Comparison of ENCODE assay signal across 19 cellular contexts in the genomic region with DNA sequence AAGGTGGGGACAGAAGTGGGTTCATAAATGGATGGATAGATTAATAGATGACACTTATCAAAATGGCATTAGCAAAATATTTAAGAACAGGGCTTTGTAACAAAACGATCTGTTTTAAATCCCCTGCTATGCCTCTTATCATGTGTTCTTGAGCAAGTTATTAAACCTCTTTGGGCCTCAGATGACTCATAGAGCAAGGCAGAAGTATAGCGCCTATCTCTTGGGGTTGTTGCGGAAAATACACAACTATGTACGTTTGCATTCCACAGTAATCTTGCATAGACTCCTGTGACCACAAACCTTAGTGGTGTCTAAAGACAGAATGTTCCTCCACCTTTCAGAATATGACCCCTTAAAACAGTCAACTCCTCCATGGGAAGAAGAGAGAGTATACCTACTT.
DNase-seq lines count a peak whose midpoint lies in the region; ATAC-seq and TF ChIP-seq lines count a peak whose summit lies in the region.
"Had no signal": no experiment of that assay in that cellular context is flagged by ENCODE, and none has a peak within 500 bp of the region (broad histone marks: within the 10 kb centered on the region; RNA-seq: fewer than 3 reads in every experiment).

No MANE protein-coding gene starts in this region.

- H3K9me3 ChIP-seq in MM.1S (replicated peaks; ENCODE audit: insufficient read depth, low read length): no peaks in the 10 kb centered on the region
- H3K9me3 ChIP-seq: BE2C had no signal

- peaks cover 2% of the 10 kb centered on the region for H3K9me3 Mint-ChIP-seq in activated naive CD8-positive, alpha-beta T cell treated with anti-CD3 and anti-CD28 coated beads, Interleukin-2, amount 50 U/mL, for 24 hours
- no peaks in the 10 kb centered on the region for H3K9me3 Mint-ChIP-seq in activated naive CD8-positive, alpha-beta T cell treated with anti-CD3 and anti-CD28 coated beads for 36 hours

- H3K4me1 ChIP-seq in MM.1S (ENCODE audit: low read length): no peaks in the 10 kb centered on the region
- H3K4me1 ChIP-seq: BE2C had no signal

- H3K36me3 Mint-ChIP-seq in activated naive CD8-positive, alpha-beta T cell treated with anti-CD3 and anti-CD28 coated beads, Interleukin-2, amount 50 U/mL, for 24 hours (ENCODE audit: low read depth): no peaks in the 10 kb centered on the region
- H3K36me3 Mint-ChIP-seq in activated naive CD8-positive, alpha-beta T cell treated with anti-CD3 and anti-CD28 coated beads for 36 hours: peaks cover 4% of the 10 kb centered on the region

- no peaks in the 10 kb centered on the region for H3K27me3 ChIP-seq in MM.1S (replicated peaks; ENCODE audit: insufficient read depth, low read length)
- H3K27me3 ChIP-seq: BE2C had no signal

- no peaks in the 10 kb centered on the region for H3F3A ChIP-seq in MM.1S (ENCODE audit: insufficient read depth, low read length)

- no peak overlapping the region for H3K27ac ChIP-seq in MM.1S (ENCODE audit: low read length)
- H3K27ac ChIP-seq: 22Rv1 had no signal

- H3K36me3 ChIP-seq in MM.1S (replicated peaks; ENCODE audit: insufficient read depth, low read length): no peaks in the 10 kb centered on the region
- H3K36me3 ChIP-seq: BE2C had no signal

- no peaks in the 10 kb centered on the region for H4K20me1 ChIP-seq in MM.1S (ENCODE audit: insufficient read depth, low read length)

- peaks cover 24% of the 10 kb centered on the region for H3K4me1 Mint-ChIP-seq in activated naive CD8-positive, alpha-beta T cell treated with anti-CD3 and anti-CD28 coated beads, Interleukin-2, amount 50 U/mL, for 24 hours
- peaks cover 12% of the 10 kb centered on the region for H3K4me1 Mint-ChIP-seq in activated naive CD8-positive, alpha-beta T cell treated with anti-CD3 and anti-CD28 coated beads for 36 hours

- no peaks in the 10 kb centered on the region for H3K9me2 ChIP-seq in MM.1S (replicated peaks; ENCODE audit: insufficient read depth, low read length)

- H3K4me3 ChIP-seq in cardiac fibroblast (replicated peaks in 1 of 2; ENCODE audit: low read depth in 2 of 2, low read length in 2 of 2): no peak overlapping the region
- no peak overlapping the region for H3K4me3 ChIP-seq in MM.1S (ENCODE audit: low read length)

- H3K27me3 Mint-ChIP-seq in activated naive CD8-positive, alpha-beta T cell treated with anti-CD3 and anti-CD28 coated beads, Interleukin-2, amount 50 U/mL, for 24 hours: peaks cover 4% of the 10 kb centered on the region
- H3K27me3 Mint-ChIP-seq in activated naive CD8-positive, alpha-beta T cell treated with anti-CD3 and anti-CD28 coated beads for 36 hours: peaks cover 4% of the 10 kb centered on the region
- H3K27me3 Mint-ChIP-seq: CD8-positive, alpha-beta memory T cell had no signal

- TF ChIP-seq CTCF in cardiac fibroblast (IDR thresholded peaks at IDR 0.05; ENCODE audit: low read depth, low read length): no peak
- TF ChIP-seq CTCF in MM.1S (IDR thresholded peaks at IDR 0.05; ENCODE audit: low read length): no peak

- no peak for DNase-seq in activated naive CD8-positive, alpha-beta T cell treated with anti-CD3 and anti-CD28 coated beads, Interleukin-2, amount 50 U/mL, for 24 hours
- no peak for DNase-seq in activated naive CD8-positive, alpha-beta T cell treated with anti-CD3 and anti-CD28 coated beads for 36 hours
- peak; percentile 42 to 64 for DNase-seq in cardiac fibroblast (ENCODE audit: low read depth in 2 of 2)
- peak; percentile 37 for DNase-seq in non-pigmented ciliary epithelial cell (ENCODE audit: low read depth)
- DNase-seq in MM.1S: no peak
- DNase-seq in SK-N-DZ (ENCODE audit: low spot score): no peak
- DNase-seq: ACHN; BE2C; CD8-positive, alpha-beta memory T cell; DMS79 treated with DMSO at 0.1 percent for 48 hours; HCEC 1CT; Karpas-422; NCI-H2029; NCI-H526 treated with DMSO at 0.1 percent for 48 hours; Right ventricle myocardium superior; RPMI8226 had no signal

- H3K27ac Mint-ChIP-seq in activated naive CD8-positive, alpha-beta T cell treated with anti-CD3 and anti-CD28 coated beads, Interleukin-2, amount 50 U/mL, for 24 hours: no peak overlapping the region
- no peak overlapping the region for H3K27ac Mint-ChIP-seq in activated naive CD8-positive, alpha-beta T cell treated with anti-CD3 and anti-CD28 coated beads for 36 hours
- H3K27ac Mint-ChIP-seq: CD14-positive monocyte; CD8-positive, alpha-beta memory T cell had no signal

- H3K79me2 ChIP-seq in MM.1S (ENCODE audit: low read length): no peaks in the 10 kb centered on the region

- H3K4me2 ChIP-seq in MM.1S (ENCODE audit: low read depth, low read length): no peak overlapping the region

- peak; percentile 22 for ATAC-seq in activated naive CD8-positive, alpha-beta T cell treated with anti-CD3 and anti-CD28 coated beads, Interleukin-2, amount 50 U/mL, for 24 hours
- no peak for ATAC-seq in HG02571 (IDR thresholded peaks at IDR 0.05; ENCODE audit: unreplicated experiment)

- no peak overlapping the region for H3K4me3 Mint-ChIP-seq in activated naive CD8-positive, alpha-beta T cell treated with anti-CD3 and anti-CD28 coated beads, Interleukin-2, amount 50 U/mL, for 24 hours
- H3K4me3 Mint-ChIP-seq in activated naive CD8-positive, alpha-beta T cell treated with anti-CD3 and anti-CD28 coated beads for 36 hours: no peak overlapping the region
- H3K4me3 Mint-ChIP-seq: CD14-positive monocyte; CD8-positive, alpha-beta memory T cell had no signal

- no peak overlapping the region for H2AFZ ChIP-seq in MM.1S (ENCODE audit: low read length)

- no peak overlapping the region for H3K9ac ChIP-seq in MM.1S (ENCODE audit: low read length)

Comparison
In these comparisons a context has a peak if more than half of its experiments do, and no peak if none do; other contexts are left out.
1. DNase-seq: peak in cardiac fibroblast (2 of 2) and non-pigmented ciliary epithelial cell (single experiment); none in activated naive CD8-positive, alpha-beta T cell treated with anti-CD3 and anti-CD28 coated beads, Interleukin-2, amount 50 U/mL, for 24 hours (single experiment), activated naive CD8-positive, alpha-beta T cell treated with anti-CD3 and anti-CD28 coated beads for 36 hours (single experiment), MM.1S (single experiment) and SK-N-DZ (single experiment).